10 cellular contexts compared by ENCODE assay signal in genomic region chr1:44409019-44409602, GRCh38. TPM values are rescaled to one million over a fixed set of nuclear protein-coding genes. Genes with fewer than 3 reads are reported as not detected.
A peak's percentile ranks its signal among the peaks of the same experiment; 100 is the strongest.
DNase-seq lines count a peak whose midpoint lies in the region; ATAC-seq lines count a peak whose summit lies in the region.
"Had no signal": no experiment of that assay in that cellular context is flagged by ENCODE, and none has a peak within 500 bp of the region (broad histone marks: within the 10 kb centered on the region; RNA-seq: fewer than 3 reads in every experiment).

No MANE protein-coding gene starts in this region.

- H3K36me3 Mint-ChIP-seq in activated T-cell treated with anti-CD3 and anti-CD28 coated beads, Interleukin-2, amount 50 U/mL, for 24 hours (ENCODE audit: low read depth): no peaks in the 10 kb centered on the region
- peaks cover 10% of the 10 kb centered on the region for H3K36me3 Mint-ChIP-seq in activated T-helper 17 cell treated with anti-CD3 and anti-CD28 coated beads, Interleukin-2, amount 50 U/mL, for 72 hours (ENCODE audit: low read depth)
- H3K36me3 Mint-ChIP-seq in stimulated activated naive B cell treated with anti-CD40 and anti-IgM and Interleukin-4, amounts not matched to agents 10 μg/mL and 1 μg/mL and 100 μg/mL, for 72 hours: no peaks in the 10 kb centered on the region

- no peak for ATAC-seq in activated T-helper 17 cell treated with anti-CD3 and anti-CD28 coated beads, Interleukin-2, amount 50 U/mL, for 72 hours (replicated peaks)
- ATAC-seq in stimulated activated naive B cell treated with anti-CD40 and anti-IgM and Interleukin-4, amounts not matched to agents 10 μg/mL and 1 μg/mL and 100 μg/mL, for 72 hours (replicated peaks): no peak

- no peak for DNase-seq in activated T-cell treated with anti-CD3 and anti-CD28 coated beads, Interleukin-2, amount 50 U/mL, for 24 hours
- no peak for DNase-seq in activated T-cell treated with anti-CD3 and anti-CD28 coated beads, Interleukin-2, amount 50 U/mL, for 1 hour
- DNase-seq in stimulated activated naive B cell treated with anti-CD40 and anti-IgM and Interleukin-4, amounts not matched to agents 10 μg/mL and 1 μg/mL and 100 μg/mL, for 72 hours: no peak
- DNase-seq in cerebellar nuclear complex (lab: John Stamatoyannopoulos, UW) (no peak), dermis blood vessel endothelial cell (no peak)
- no peak for DNase-seq in stimulated activated CD4-positive, alpha-beta T cell treated with anti-CD3 and anti-CD28 coated beads, Interleukin-15, amount 100 ng/mL, for 24 hours
- DNase-seq: effector CD4-positive, alpha-beta T cell; SIG-M5 had no signal

- peaks cover 22% of the 10 kb centered on the region for H3K4me1 ChIP-seq in iPS-18a (ENCODE audit: control insufficient read depth, low read depth, low read length)

- H3K4me3 Mint-ChIP-seq in activated T-cell treated with anti-CD3 and anti-CD28 coated beads, Interleukin-2, amount 50 U/mL, for 24 hours: peak overlapping the region; percentile 56
- peak overlapping the region; percentile 47 for H3K4me3 Mint-ChIP-seq in activated T-helper 17 cell treated with anti-CD3 and anti-CD28 coated beads, Interleukin-2, amount 50 U/mL, for 72 hours
- peak overlapping the region; percentile 76 to 78 for H3K4me3 Mint-ChIP-seq in stimulated activated naive B cell treated with anti-CD40 and anti-IgM and Interleukin-4, amounts not matched to agents 10 μg/mL and 1 μg/mL and 100 μg/mL, for 72 hours

- peak overlapping the region; percentile 28 for H3K9ac ChIP-seq in iPS-18a (ENCODE audit: low read length)

- H3K27me3 Mint-ChIP-seq in activated T-cell treated with anti-CD3 and anti-CD28 coated beads, Interleukin-2, amount 50 U/mL, for 24 hours: peaks cover 30% of the 10 kb centered on the region
- H3K27me3 Mint-ChIP-seq in activated T-helper 17 cell treated with anti-CD3 and anti-CD28 coated beads, Interleukin-2, amount 50 U/mL, for 72 hours: peaks cover 25% of the 10 kb centered on the region
- H3K27me3 Mint-ChIP-seq in stimulated activated naive B cell treated with anti-CD40 and anti-IgM and Interleukin-4, amounts not matched to agents 10 μg/mL and 1 μg/mL and 100 μg/mL, for 72 hours: peaks cover 26 to 28% of the 10 kb centered on the region in 2 donors

- H3K27me3 ChIP-seq in iPS-18a (ENCODE audit: control insufficient read depth, insufficient read depth, low read length): peaks cover 82% of the 10 kb centered on the region

- H3K9me3 ChIP-seq in iPS-18a (ENCODE audit: control insufficient read depth, low read depth, low read length): no peaks in the 10 kb centered on the region

- H3K4me3 ChIP-seq in iPS-18a (ENCODE audit: low read length): peak overlapping the region; percentile 81

- no peak overlapping the region for H3K27ac ChIP-seq in iPS-18a (ENCODE audit: low read length)

- peaks cover 16% of the 10 kb centered on the region for H3K36me3 ChIP-seq in iPS-18a (ENCODE audit: control insufficient read depth, low read depth, low read length)

- no peak overlapping the region for H3K27ac Mint-ChIP-seq in activated T-cell treated with anti-CD3 and anti-CD28 coated beads, Interleukin-2, amount 50 U/mL, for 24 hours
- H3K27ac Mint-ChIP-seq in activated T-helper 17 cell treated with anti-CD3 and anti-CD28 coated beads, Interleukin-2, amount 50 U/mL, for 72 hours: no peak overlapping the region
- H3K27ac Mint-ChIP-seq in stimulated activated naive B cell treated with anti-CD40 and anti-IgM and Interleukin-4, amounts not matched to agents 10 μg/mL and 1 μg/mL and 100 μg/mL, for 72 hours: peak overlapping the region; percentile 84

- H3K9me3 Mint-ChIP-seq in activated T-cell treated with anti-CD3 and anti-CD28 coated beads, Interleukin-2, amount 50 U/mL, for 24 hours: no peaks in the 10 kb centered on the region
- no peaks in the 10 kb centered on the region for H3K9me3 Mint-ChIP-seq in activated T-helper 17 cell treated with anti-CD3 and anti-CD28 coated beads, Interleukin-2, amount 50 U/mL, for 72 hours
- H3K9me3 Mint-ChIP-seq in stimulated activated naive B cell treated with anti-CD40 and anti-IgM and Interleukin-4, amounts not matched to agents 10 μg/mL and 1 μg/mL and 100 μg/mL, for 72 hours: peaks cover 0 to 6% of the 10 kb centered on the region in 2 donors

- H3K4me1 Mint-ChIP-seq in activated T-cell treated with anti-CD3 and anti-CD28 coated beads, Interleukin-2, amount 50 U/mL, for 24 hours (ENCODE audit: low read depth): peaks cover 35% of the 10 kb centered on the region
- no peaks in the 10 kb centered on the region for H3K4me1 Mint-ChIP-seq in activated T-helper 17 cell treated with anti-CD3 and anti-CD28 coated beads, Interleukin-2, amount 50 U/mL, for 72 hours
- peaks cover 16 to 45% of the 10 kb centered on the region in 2 donors for H3K4me1 Mint-ChIP-seq in stimulated activated naive B cell treated with anti-CD40 and anti-IgM and Interleukin-4, amounts not matched to agents 10 μg/mL and 1 μg/mL and 100 μg/mL, for 72 hours

RNA-seq across cellular contexts. Expression of gene RNF220, which starts 4.1 kb away (rescaled TPM):
- total RNA-seq in activated T-helper 17 cell treated with anti-CD3 and anti-CD28 coated beads, Interleukin-2, amount 50 U/mL, for 72 hours: 10 to 100 TPM; 54.8 to 88.7 TPM
- total RNA-seq in dermis blood vessel endothelial cell: 74.0 and 90.4 TPM in 2 replicates

RNA-seq across cellular contexts. Expression of gene ERI3, which starts 54.1 kb away (rescaled TPM):
- total RNA-seq in activated T-helper 17 cell treated with anti-CD3 and anti-CD28 coated beads, Interleukin-2, amount 50 U/mL, for 72 hours: 10 to 100 TPM; 30.7 to 41.8 TPM
- 35.1 and 36.6 TPM in 2 replicates for total RNA-seq in dermis blood vessel endothelial cell
